Comparison of ENCODE assay signal across 8 cellular contexts in genomic region chr1:111139956-111140679, GRCh38. TPM values are rescaled to one million over a fixed set of nuclear protein-coding genes. Genes with fewer than 3 reads are reported as not detected.
DNase-seq lines count a peak whose midpoint lies in the region; ATAC-seq, FAIRE-seq and TF ChIP-seq lines count a peak whose summit lies in the region.

Gene CEPT1 (plus strand): TSS chr1:111140223. CDS start chr1:111147715, 7,492 bp downstream.
Gene DRAM2 (minus strand): TSS chr1:111140093. CDS start chr1:111131554, 8,539 bp downstream.

- 0 out of 2 replicates have a peak, but pooled peaks have one; percentile 9 for TF ChIP-seq RAD21 in HepG2 (CRISPR knock-in tag; IDR thresholded peaks at IDR 0.05)

- H3K27me3 ChIP-seq in HepG2 (ENCODE audit: control insufficient read depth in 1 of 2, insufficient read depth in 2 of 2, low read length in 2 of 2): no peaks in the 10 kb centered on the region

- H4K20me1 ChIP-seq in HepG2 (ENCODE audit: insufficient read depth, low read length): peaks cover 8% of the 10 kb centered on the region; the same call in 1 of the 2 replicates

- H3K9ac ChIP-seq in HepG2 (ENCODE audit: insufficient read depth, low read depth, low read length): peak within 1 kb of the TSS; percentile 91

- in situ Hi-C loops in HepG2 (cut with HindIII; ENCODE audit: extremely low pct_ligation_motif_present, low pct_unique_long_range_greater_than_20kb): no loop called here

- peak within 1 kb of the TSS; percentile 82 to 90 (median 84) for H3K4me3 ChIP-seq in HepG2 (replicated peaks in 1 of 3; ENCODE audit: insufficient read depth in 1 of 3, low read depth in 2 of 3, low read length in 3 of 3)

- TF ChIP-seq CTCF in C4-2B (conservative IDR thresholded peaks at IDR 0.05) (no peak), HepG2 (CRISPR knock-in tag; IDR thresholded peaks at IDR 0.05) (peak; percentile 33)

- peak; percentile 56 for FAIRE-seq in HepG2 (lab: Jason Lieb, UNC)

- POLR2A ChIA-PET in HepG2 (lab: Yijun Ruan, JAX): interaction anchor here (0.9 to 1.9 kb wide), 7 partner anchors 9 to 309 kb away, joined by 3 to 9 read pairs (median 3); partner anchors contain the start of genes LRIF1 and WDR77

- intact Hi-C loops in HepG2 (cut with micrococcal nuclease; ENCODE audit: unreplicated experiment): loop anchor here (1.0 to 10.0 kb wide), 3 partner anchors 95 to 195 kb away; no protein-coding TSS in a partner anchor

- no peaks in the 10 kb centered on the region for H3K9me3 ChIP-seq in HepG2 (ENCODE audit: low read length)

- CTCF ChIA-PET in HepG2 (lab: Yijun Ruan, JAX; ENCODE audit: low intra/inter-chr PET ratio, low total read pairs): no interaction called here

- H3K27ac ChIP-seq in C4-2B (peak within 1 kb of the TSS; percentile 90), HepG2 (ENCODE audit: extremely low read length, insufficient read depth, low read length) (peak within 1 kb of the TSS; percentile 96)

- H3K79me2 ChIP-seq in HepG2 (ENCODE audit: insufficient read depth, low read length): peaks cover 59% of the 10 kb centered on the region

- H3K36me3 ChIP-seq in HepG2 (replicated peaks in 1 of 2; ENCODE audit: control insufficient read depth in 1 of 2, insufficient read depth in 2 of 2, low read length in 2 of 2): peaks cover 0 to 4% of the 10 kb centered on the region in 2 experiments; a peak in 2 of 5 replicates

- H3K4me1 ChIP-seq in HepG2 (ENCODE audit: insufficient read depth, low read length): peaks cover 45% of the 10 kb centered on the region

- DNase-seq in NCI-H748 (lab: John Stamatoyannopoulos, UW; ENCODE audit: unreplicated experiment) (peak; percentile 96), dermis microvascular lymphatic vessel endothelial cell (ENCODE audit: low read depth in 2 of 2) (peak; percentile 92 to 98), HepG2 (ENCODE audit: low spot score) (peak; percentile 88)
- peak; percentile 92 to 93 for DNase-seq in activated CD4-positive, alpha-beta T cell treated with anti-CD3 and anti-CD28 coated beads, Interleukin-2, amount 50 U/mL, for 4 hours
- DNase-seq in stimulated activated CD4-positive, alpha-beta T cell treated with anti-CD3 and anti-CD28 coated beads, Interleukin-2, amount 100 ng/mL, for 48 hours: peak; percentile 89 to 95

- TF ChIP-seq POLR2A in HepG2 (IDR thresholded peaks at IDR 0.05; ENCODE audit: insufficient read depth in 1 of 2, low read depth in 2 of 2, low read length in 2 of 2): peak; percentile 72 to 77

- H2AFZ ChIP-seq in HepG2 (ENCODE audit: low read length): peak within 1 kb of the TSS; percentile 91

- BruUV-seq in HepG2 (replicated peaks; lab: Mats Ljungman, UMichigan): no TSS peak

- ATAC-seq in GM19395 (IDR thresholded peaks at IDR 0.05; ENCODE audit: unreplicated experiment) (peak; percentile 71), HG03558 (IDR thresholded peaks at IDR 0.05; ENCODE audit: extremely low read depth, unreplicated experiment) (peak; percentile 53), HepG2 (peak; percentile 80)

- H3K4me2 ChIP-seq in HepG2 (ENCODE audit: low read depth, low read length): peak within 1 kb of the TSS; percentile 75

- no peak for TF ChIP-seq EP300 in HepG2 (IDR thresholded peaks at IDR 0.05; ENCODE audit: low read depth in 2 of 2, low read length in 2 of 2)
- TF ChIP-seq EP300 in HepG2 (CRISPR knock-in tag; IDR thresholded peaks at IDR 0.05; ENCODE audit: borderline replicate concordance): no peak

- WGBS in HepG2 (ENCODE audit: low lambda C conversion rate): 3% methylated on average over 25 of the region's 68 CpGs

TF ChIP-seq in HepG2, 621 proteins besides CTCF, POLR2A, EP300 and RAD21 (continues in another document):
- TF ChIP-seq MIER2 (CRISPR knock-in tag; IDR thresholded peaks at IDR 0.05): no peak
- TF ChIP-seq, protein P1, sequence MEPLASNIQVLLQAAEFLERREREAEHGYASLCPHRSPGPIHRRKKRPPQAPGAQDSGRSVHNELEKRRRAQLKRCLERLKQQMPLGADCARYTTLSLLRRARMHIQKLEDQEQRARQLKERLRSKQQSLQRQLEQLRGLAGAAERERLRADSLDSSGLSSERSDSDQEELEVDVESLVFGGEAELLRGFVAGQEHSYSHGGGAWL (CRISPR knock-in tag; IDR thresholded peaks at IDR 0.05): no peak
- TF ChIP-seq KDM6A (CRISPR knock-in tag; IDR thresholded peaks at IDR 0.05; ENCODE audit: low read depth): no peak
- no peak for TF ChIP-seq HNRNPH1 (optimal IDR thresholded peaks at IDR 0.05; ENCODE audit: low read depth, low read length)
- TF ChIP-seq MED1 (CRISPR knock-in tag; IDR thresholded peaks at IDR 0.05): peak; percentile 51
- peak; percentile 79 for TF ChIP-seq SAP130 (CRISPR knock-in tag; IDR thresholded peaks at IDR 0.05; ENCODE audit: low read depth)
- no peak for TF ChIP-seq NCOR1 (IDR thresholded peaks at IDR 0.05; ENCODE audit: borderline replicate concordance, low read length)
- 0 out of 2 replicates have a peak, but pooled peaks have one; percentile 29 for TF ChIP-seq HCFC1 (IDR thresholded peaks at IDR 0.05; ENCODE audit: low read depth, low read length)
- 0 out of 2 replicates have a peak, but pooled peaks have one; percentile 15 for TF ChIP-seq KLF11 (CRISPR knock-in tag; IDR thresholded peaks at IDR 0.05)
- TF ChIP-seq, protein P2, sequence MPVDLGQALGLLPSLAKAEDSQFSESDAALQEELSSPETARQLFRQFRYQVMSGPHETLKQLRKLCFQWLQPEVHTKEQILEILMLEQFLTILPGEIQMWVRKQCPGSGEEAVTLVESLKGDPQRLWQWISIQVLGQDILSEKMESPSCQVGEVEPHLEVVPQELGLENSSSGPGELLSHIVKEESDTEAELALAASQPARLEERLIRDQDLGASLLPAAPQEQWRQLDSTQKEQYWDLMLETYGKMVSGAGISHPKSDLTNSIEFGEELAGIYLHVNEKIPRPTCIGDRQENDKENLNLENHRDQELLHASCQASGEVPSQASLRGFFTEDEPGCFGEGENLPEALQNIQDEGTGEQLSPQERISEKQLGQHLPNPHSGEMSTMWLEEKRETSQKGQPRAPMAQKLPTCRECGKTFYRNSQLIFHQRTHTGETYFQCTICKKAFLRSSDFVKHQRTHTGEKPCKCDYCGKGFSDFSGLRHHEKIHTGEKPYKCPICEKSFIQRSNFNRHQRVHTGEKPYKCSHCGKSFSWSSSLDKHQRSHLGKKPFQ (CRISPR knock-in tag; IDR thresholded peaks at IDR 0.05; ENCODE audit: insufficient replicate concordance): peak; percentile 16
- TF ChIP-seq ZNF296 (CRISPR knock-in tag; conservative IDR thresholded peaks at IDR 0.05): no peak
- TF ChIP-seq ZNF10 (CRISPR knock-in tag; IDR thresholded peaks at IDR 0.05; ENCODE audit: borderline replicate concordance, low read depth): no peak

RNA-seq across cellular contexts. Expression of gene CEPT1, which starts in this region (rescaled TPM):
- 29.7 and 33.1 TPM in 2 replicates for total RNA-seq in dermis microvascular lymphatic vessel endothelial cell
- 33.6 and 48.2 TPM in 2 replicates for total RNA-seq in HepG2 (2016; rRNA removed; fragmentation: Illumina TruSeq; extraction: Trizol)
- 21.9 and 25.2 TPM in 2 replicates for total RNA-seq in HepG2 (2016; cell fraction: cytosol; rRNA removed; fragmentation: Illumina TruSeq; extraction: Trizol; ENCODE audit: low read depth)
- 28.5 and 48.4 TPM in 2 replicates for total RNA-seq in HepG2 (2016; cell fraction: insoluble cytoplasmic fraction; rRNA removed; fragmentation: Illumina TruSeq; extraction: Trizol)
- total RNA-seq in HepG2 (2016; cell fraction: membrane; rRNA removed; fragmentation: Illumina TruSeq; extraction: Trizol): 17.5 and 19.8 TPM in 2 replicates
- total RNA-seq in HepG2 (2016; cell fraction: nucleus; rRNA removed; fragmentation: Illumina TruSeq; extraction: Trizol): 58.5 and 62.9 TPM in 2 replicates
- polyA plus RNA-seq in HepG2 (2011; rRNA removed): 33.3 and 35.7 TPM in 2 replicates
- polyA plus RNA-seq in HepG2 (2011; cell fraction: cytosol; rRNA removed): 11.9 and 21.3 TPM in 2 replicates
- polyA plus RNA-seq in HepG2 (2011; cell fraction: nucleus; rRNA removed): 18.0 and 20.5 TPM in 2 replicates
- polyA plus RNA-seq in HepG2 (2012): 28.5 and 31.0 TPM in 2 replicates
- 2.4 TPM in 2 replicates for polyA plus RNA-seq in HepG2 (2016; cell fraction: cytosol; fragmentation: Illumina TruSeq; extraction: Trizol; ENCODE audit: low read depth)
- 17.4 and 19.9 TPM in 2 replicates for polyA plus RNA-seq in HepG2 (2016; cell fraction: insoluble cytoplasmic fraction; fragmentation: Illumina TruSeq; extraction: Trizol; ENCODE audit: low read depth)
- 3.9 and 5.8 TPM in 2 replicates for polyA plus RNA-seq in HepG2 (2016; cell fraction: membrane; fragmentation: Illumina TruSeq; extraction: Trizol; ENCODE audit: low read depth)
- 55.8 and 59.0 TPM in 2 replicates for polyA plus RNA-seq in HepG2 (2016; cell fraction: nucleus; fragmentation: Illumina TruSeq; extraction: Trizol; ENCODE audit: insufficient read depth, low read depth)
- polyA minus RNA-seq in HepG2 (2011; rRNA and poly(A)+ RNA removed; ENCODE audit: low replicate concordance): 31.1 and 55.3 TPM in 2 replicates
- polyA minus RNA-seq in HepG2 (2011; cell fraction: cytosol; rRNA and poly(A)+ RNA removed): 22.9 and 25.3 TPM in 2 replicates
- 65.7 and 74.1 TPM in 2 replicates for polyA minus RNA-seq in HepG2 (2011; cell fraction: nucleus; rRNA and poly(A)+ RNA removed)

RNA-seq across cellular contexts. Expression of gene DRAM2, which starts in this region (rescaled TPM):
- total RNA-seq in dermis microvascular lymphatic vessel endothelial cell: 42.5 and 48.4 TPM in 2 replicates
- 22.9 and 33.2 TPM in 2 replicates for total RNA-seq in HepG2 (2016; rRNA removed; fragmentation: Illumina TruSeq; extraction: Trizol)
- 10.8 and 11.1 TPM in 2 replicates for total RNA-seq in HepG2 (2016; cell fraction: cytosol; rRNA removed; fragmentation: Illumina TruSeq; extraction: Trizol; ENCODE audit: low read depth)
- total RNA-seq in HepG2 (2016; cell fraction: insoluble cytoplasmic fraction; rRNA removed; fragmentation: Illumina TruSeq; extraction: Trizol): 26.1 and 31.2 TPM in 2 replicates
- total RNA-seq in HepG2 (2016; cell fraction: membrane; rRNA removed; fragmentation: Illumina TruSeq; extraction: Trizol): 24.9 and 25.1 TPM in 2 replicates
- total RNA-seq in HepG2 (2016; cell fraction: nucleus; rRNA removed; fragmentation: Illumina TruSeq; extraction: Trizol): 33.7 and 39.3 TPM in 2 replicates
- polyA plus RNA-seq in HepG2 (2011; rRNA removed): 115 and 123 TPM in 2 replicates
- 44.2 and 92.1 TPM in 2 replicates for polyA plus RNA-seq in HepG2 (2011; cell fraction: cytosol; rRNA removed)
- polyA plus RNA-seq in HepG2 (2011; cell fraction: nucleus; rRNA removed): 37.4 and 49.8 TPM in 2 replicates
- polyA plus RNA-seq in HepG2 (2012): 72.7 and 76.6 TPM in 2 replicates
- 15.3 and 16.5 TPM in 2 replicates for polyA plus RNA-seq in HepG2 (2016; cell fraction: cytosol; fragmentation: Illumina TruSeq; extraction: Trizol; ENCODE audit: low read depth)
- 24.1 and 24.4 TPM in 2 replicates for polyA plus RNA-seq in HepG2 (2016; cell fraction: insoluble cytoplasmic fraction; fragmentation: Illumina TruSeq; extraction: Trizol; ENCODE audit: low read depth)
- polyA plus RNA-seq in HepG2 (2016; cell fraction: membrane; fragmentation: Illumina TruSeq; extraction: Trizol; ENCODE audit: low read depth): 23.4 and 24.7 TPM in 2 replicates
- 39.0 and 46.7 TPM in 2 replicates for polyA plus RNA-seq in HepG2 (2016; cell fraction: nucleus; fragmentation: Illumina TruSeq; extraction: Trizol; ENCODE audit: insufficient read depth, low read depth)
- 43.0 and 52.4 TPM in 2 replicates for polyA minus RNA-seq in HepG2 (2011; rRNA and poly(A)+ RNA removed; ENCODE audit: low replicate concordance)
- polyA minus RNA-seq in HepG2 (2011; cell fraction: cytosol; rRNA and poly(A)+ RNA removed): 32.2 and 46.0 TPM in 2 replicates
- 45.6 and 53.0 TPM in 2 replicates for polyA minus RNA-seq in HepG2 (2011; cell fraction: nucleus; rRNA and poly(A)+ RNA removed)

Comparison
In these comparisons a context has a peak if more than half of its experiments do, and no peak if none do; other contexts are left out.
1. Peak in every context shown above with its lines: DNase-seq, ATAC-seq, H3K4me3 ChIP-seq and H3K27ac ChIP-seq.